In the genomic region with DNA sequence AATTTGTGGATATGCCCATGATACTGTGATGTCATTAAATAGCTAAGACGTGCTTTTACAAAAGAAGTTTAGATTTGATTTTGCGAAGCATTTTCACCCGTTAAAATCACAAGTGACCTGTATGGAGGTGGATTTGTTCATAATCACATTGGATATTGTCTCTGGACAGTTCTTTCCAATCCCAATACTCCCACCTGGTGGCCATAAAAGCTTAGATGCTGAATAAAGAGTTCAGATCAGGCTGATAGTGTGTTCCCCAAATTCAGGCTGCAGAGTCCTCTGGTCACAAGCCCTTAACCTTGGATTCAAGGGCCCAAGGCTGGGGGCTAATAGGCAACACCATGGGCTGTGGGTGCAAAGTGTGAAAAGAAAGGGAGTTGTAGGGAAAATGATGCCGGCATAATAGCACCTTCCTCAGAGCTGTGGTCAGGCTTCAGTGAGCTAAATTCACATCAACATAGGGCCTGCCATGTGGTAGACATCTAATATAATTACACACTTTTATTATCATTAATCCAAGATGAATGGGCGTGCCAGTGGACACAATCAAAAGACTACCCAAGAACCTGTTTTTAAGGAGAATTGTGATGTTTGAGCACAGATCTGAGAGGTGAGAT, we compare ENCODE assay signal across 9 cellular contexts. TPM values are rescaled to one million over a fixed set of nuclear protein-coding genes. Genes with fewer than 3 reads are reported as not detected.
DNase-seq lines count a peak whose midpoint lies in the region; TF ChIP-seq lines count a peak whose summit lies in the region.
"Had no signal": no experiment of that assay in that cellular context is flagged by ENCODE, and none has a peak within 500 bp of the region (broad histone marks: within the 10 kb centered on the region; RNA-seq: fewer than 3 reads in every experiment).

No MANE protein-coding gene starts in this region.

- intact Hi-C loops in activated CD4-positive, alpha-beta memory T cell treated with anti-CD3 and anti-CD28 coated beads for 36 hours (cut with micrococcal nuclease), result loop anchor here (1.0 to 5.0 kb wide), 3 partner anchors 275 to 1580 kb away; no protein-coding TSS in a partner anchor

- H3K4me2 ChIP-seq in MM.1S (ENCODE audit: low read depth, low read length), result no peak overlapping the region

- H3K9me3 ChIP-seq in MM.1S (replicated peaks; ENCODE audit: insufficient read depth, low read length), result no peaks in the 10 kb centered on the region
- no peaks in the 10 kb centered on the region for H3K9me3 ChIP-seq in effector memory CD4-positive, alpha-beta T cell (ENCODE audit: control insufficient read depth, low read length)

- no peaks in the 10 kb centered on the region for H3K36me3 ChIP-seq in MM.1S (replicated peaks; ENCODE audit: insufficient read depth, low read length)
- no peaks in the 10 kb centered on the region for H3K36me3 ChIP-seq in effector memory CD4-positive, alpha-beta T cell (ENCODE audit: control insufficient read depth, insufficient read depth, low read length)

- no peak overlapping the region for H2AFZ ChIP-seq in MM.1S (ENCODE audit: low read length)

- POLR2A ChIA-PET in activated CD4-positive, alpha-beta T cell treated with anti-CD3 and anti-CD28 coated beads, Interleukin-2, amount 10 ng/mL, durations not matched to agents 7 days and 5 days (lab: Charles Lee), result no interaction called here
- POLR2A ChIA-PET in activated CD4-positive, alpha-beta memory T cell treated with anti-CD3 and anti-CD28 coated beads for 36 hours (lab: Charles Lee), result no interaction called here

- H3K36me3 Mint-ChIP-seq in activated CD4-positive, alpha-beta T cell treated with anti-CD3 and anti-CD28 coated beads, Interleukin-2, amount 10 ng/mL, durations not matched to agents 7 days and 5 days (ENCODE audit: low read depth), result no peaks in the 10 kb centered on the region
- H3K36me3 Mint-ChIP-seq in activated CD4-positive, alpha-beta memory T cell treated with anti-CD3 and anti-CD28 coated beads for 36 hours, result no peaks in the 10 kb centered on the region

- H3K9ac ChIP-seq in MM.1S (ENCODE audit: low read length), result no peak overlapping the region

- peak; percentile 35 for DNase-seq in MM.1S
- peak; percentile 42 for DNase-seq in activated CD4-positive, alpha-beta T cell treated with anti-CD3 and anti-CD28 coated beads, Interleukin-2, amount 10 ng/mL, durations not matched to agents 7 days and 5 days
- peak; percentile 40 for DNase-seq in hepatic stellate cell (ENCODE audit: low spot score)
- peak; percentile 74 for DNase-seq in superior temporal gyrus (ENCODE audit: extremely low spot score)
- no peak for DNase-seq in effector memory CD4-positive, alpha-beta T cell
- DNase-seq in activated CD4-positive, alpha-beta memory T cell treated with anti-CD3 and anti-CD28 coated beads for 36 hours, result no peak

- H3F3A ChIP-seq in MM.1S (ENCODE audit: insufficient read depth, low read length), result no peaks in the 10 kb centered on the region

- H3K9me2 ChIP-seq in MM.1S (replicated peaks; ENCODE audit: insufficient read depth, low read length), result no peaks in the 10 kb centered on the region

- no peak overlapping the region for H3K4me3 Mint-ChIP-seq in activated CD4-positive, alpha-beta T cell treated with anti-CD3 and anti-CD28 coated beads, Interleukin-2, amount 10 ng/mL, durations not matched to agents 7 days and 5 days
- H3K4me3 Mint-ChIP-seq in activated CD4-positive, alpha-beta memory T cell treated with anti-CD3 and anti-CD28 coated beads for 36 hours, result no peak overlapping the region

- H3K27me3 Mint-ChIP-seq in activated CD4-positive, alpha-beta T cell treated with anti-CD3 and anti-CD28 coated beads, Interleukin-2, amount 10 ng/mL, durations not matched to agents 7 days and 5 days, result peaks cover 13% of the 10 kb centered on the region
- peaks cover 1% of the 10 kb centered on the region for H3K27me3 Mint-ChIP-seq in activated CD4-positive, alpha-beta memory T cell treated with anti-CD3 and anti-CD28 coated beads for 36 hours

- no peak overlapping the region for H3K4me3 ChIP-seq in MM.1S (ENCODE audit: low read length)
- H3K4me3 ChIP-seq in effector memory CD4-positive, alpha-beta T cell (ENCODE audit: insufficient read depth, low read depth, low read length, poor library complexity, severe bottlenecking), result no peak overlapping the region

- no peaks in the 10 kb centered on the region for H3K79me2 ChIP-seq in MM.1S (ENCODE audit: low read length)

- TF ChIP-seq CTCF in C4-2B (conservative IDR thresholded peaks at IDR 0.05), result peak; percentile 70
- TF ChIP-seq CTCF in GM12872 (IDR thresholded peaks at IDR 0.05; ENCODE audit: insufficient read depth, low read depth, low read length), result peak; percentile 34; the same call in 2 of the 3 replicates
- TF ChIP-seq CTCF in MM.1S (IDR thresholded peaks at IDR 0.05; ENCODE audit: low read length), result peak; percentile 50

- no peaks in the 10 kb centered on the region for H3K4me1 ChIP-seq in MM.1S (ENCODE audit: low read length)
- H3K4me1 ChIP-seq in effector memory CD4-positive, alpha-beta T cell (ENCODE audit: control insufficient read depth, insufficient read depth, low read length, poor library complexity, severe bottlenecking), result no peaks in the 10 kb centered on the region

- H3K27ac ChIP-seq in C4-2B (no peak overlapping the region), MM.1S (ENCODE audit: low read length) (no peak overlapping the region)
- H3K27ac ChIP-seq in effector memory CD4-positive, alpha-beta T cell (ENCODE audit: insufficient read depth, low read length, poor library complexity, severe bottlenecking), result no peak overlapping the region

- no peaks in the 10 kb centered on the region for H3K4me1 Mint-ChIP-seq in activated CD4-positive, alpha-beta T cell treated with anti-CD3 and anti-CD28 coated beads, Interleukin-2, amount 10 ng/mL, durations not matched to agents 7 days and 5 days
- H3K4me1 Mint-ChIP-seq in activated CD4-positive, alpha-beta memory T cell treated with anti-CD3 and anti-CD28 coated beads for 36 hours (ENCODE audit: low read depth), result no peaks in the 10 kb centered on the region

- no peaks in the 10 kb centered on the region for H3K27me3 ChIP-seq in MM.1S (replicated peaks; ENCODE audit: insufficient read depth, low read length)
- no peaks in the 10 kb centered on the region for H3K27me3 ChIP-seq in effector memory CD4-positive, alpha-beta T cell (replicated peaks; ENCODE audit: control insufficient read depth, insufficient read depth, low read length, poor library complexity, severe bottlenecking)

- CTCF ChIA-PET in activated CD4-positive, alpha-beta T cell treated with anti-CD3 and anti-CD28 coated beads, Interleukin-2, amount 10 ng/mL, durations not matched to agents 7 days and 5 days (lab: Charles Lee), result interaction anchor here (0.6 kb wide), 1 partner anchor 45 kb away, joined by 3 read pairs; no protein-coding TSS in a partner anchor
- CTCF ChIA-PET in activated CD4-positive, alpha-beta memory T cell treated with anti-CD3 and anti-CD28 coated beads for 36 hours (lab: Charles Lee), result interaction anchor here (0.6 to 1.7 kb wide), 5 partner anchors 41 to 366 kb away, joined by 3 to 14 read pairs (median 5); no protein-coding TSS in a partner anchor

- H3K9me3 Mint-ChIP-seq in activated CD4-positive, alpha-beta T cell treated with anti-CD3 and anti-CD28 coated beads, Interleukin-2, amount 10 ng/mL, durations not matched to agents 7 days and 5 days, result no peaks in the 10 kb centered on the region
- no peaks in the 10 kb centered on the region for H3K9me3 Mint-ChIP-seq in activated CD4-positive, alpha-beta memory T cell treated with anti-CD3 and anti-CD28 coated beads for 36 hours

- no peaks in the 10 kb centered on the region for H4K20me1 ChIP-seq in MM.1S (ENCODE audit: insufficient read depth, low read length)

- no peak overlapping the region for H3K27ac Mint-ChIP-seq in activated CD4-positive, alpha-beta T cell treated with anti-CD3 and anti-CD28 coated beads, Interleukin-2, amount 10 ng/mL, durations not matched to agents 7 days and 5 days
- H3K27ac Mint-ChIP-seq in activated CD4-positive, alpha-beta memory T cell treated with anti-CD3 and anti-CD28 coated beads for 36 hours, result no peak overlapping the region

RNA-seq across cellular contexts. Expression of gene SMIM43, which starts 28.1 kb away (rescaled TPM):
- total RNA-seq in activated CD4-positive, alpha-beta T cell treated with anti-CD3 and anti-CD28 coated beads, Interleukin-2, amount 10 ng/mL, durations not matched to agents 7 days and 5 days, result not detected
- not detected for total RNA-seq in activated CD4-positive, alpha-beta memory T cell treated with anti-CD3 and anti-CD28 coated beads for 36 hours
- total RNA-seq: mononuclear cell had no signal

RNA-seq across cellular contexts. Expression of gene ANXA5, which starts 40.1 kb away (rescaled TPM):
- 100 to 1,000 TPM; 224 to 260 TPM for total RNA-seq in activated CD4-positive, alpha-beta T cell treated with anti-CD3 and anti-CD28 coated beads, Interleukin-2, amount 10 ng/mL, durations not matched to agents 7 days and 5 days
- total RNA-seq in activated CD4-positive, alpha-beta memory T cell treated with anti-CD3 and anti-CD28 coated beads for 36 hours, result 100 to 1,000 TPM; 132 to 140 TPM

Comparison
In these comparisons a context has a peak if more than half of its experiments do, and no peak if none do; other contexts are left out.
1. DNase-seq: peak in MM.1S (single experiment), activated CD4-positive, alpha-beta T cell treated with anti-CD3 and anti-CD28 coated beads, Interleukin-2, amount 10 ng/mL, durations not matched to agents 7 days and 5 days (single experiment), hepatic stellate cell (single experiment) and superior temporal gyrus (single experiment); none in effector memory CD4-positive, alpha-beta T cell (0 of 3) and activated CD4-positive, alpha-beta memory T cell treated with anti-CD3 and anti-CD28 coated beads for 36 hours (single experiment).
2. Peak in every context shown above with its lines, with median percentiles within 50 percentile points of each other: CTCF ChIP-seq.